Comparison of ENCODE assay signal across 5 cellular contexts in the genomic region with DNA sequence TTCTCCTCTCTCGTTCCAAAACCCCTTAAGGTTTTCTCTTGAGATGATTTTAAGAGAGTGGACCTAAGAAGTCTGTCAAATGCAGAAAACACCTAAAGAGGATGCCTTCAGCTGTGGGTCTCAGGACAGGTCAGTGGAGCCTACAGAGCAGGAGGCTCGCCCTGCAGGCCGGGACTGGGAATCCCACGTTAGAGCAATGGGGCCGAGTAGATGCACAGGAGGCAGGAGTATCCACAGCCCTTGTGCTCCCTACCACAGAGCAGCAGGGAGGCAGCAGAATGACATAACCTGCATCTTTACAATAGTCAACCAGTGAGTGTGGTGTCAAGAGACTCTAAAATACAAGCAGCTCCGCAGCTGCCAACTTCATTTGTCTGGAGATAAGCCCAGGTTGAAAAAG.
"Had no signal": no experiment of that assay in that cellular context is flagged by ENCODE, and none has a peak within 500 bp of the region (broad histone marks: within the 10 kb centered on the region; RNA-seq: fewer than 3 reads in every experiment).

No MANE protein-coding gene starts in this region.

- ATAC-seq: K562 had no signal

- H3K4me3 ChIP-seq: K562 had no signal

- DNase-seq: GOT3, H7, HCEC 1CT, IMR-90 had no signal
